In genomic region chr12:72084061-72084460, GRCh38 we compare ENCODE assay signal across 35 cellular contexts.
"Had no signal": no experiment of that assay in that cellular context is flagged by ENCODE, and none has a peak within 500 bp of the region (broad histone marks: within the 10 kb centered on the region; RNA-seq: fewer than 3 reads in every experiment).

No MANE protein-coding gene starts in this region.

- H3K9me3 Mint-ChIP-seq: activated B cell treated with CpG ODN at 0.5 μM for 24 hours; activated CD4-positive, alpha-beta memory T cell treated with anti-CD3 and anti-CD28 coated beads for 36 hours; activated CD4-positive, alpha-beta T cell treated with anti-CD3 and anti-CD28 coated beads, Interleukin-2, amount 10 ng/mL, durations not matched to agents 24 days and 14 days; activated CD8-positive, alpha-beta T cell treated with anti-CD3 and anti-CD28 coated beads for 36 hours; activated naive CD4-positive, alpha-beta T cell treated with anti-CD3 and anti-CD28 coated beads for 36 hours; activated T-cell treated with anti-CD3 and anti-CD28 coated beads, Interleukin-2, amount 50 U/mL, for 4 hours; activated T-cell treated with anti-CD3 and anti-CD28 coated beads, Interleukin-2, amount 50 U/mL, for 72 hours; activated T-helper 1 cell treated with anti-CD3 and anti-CD28 coated beads, Interleukin-12 subunit alpha, Interleukin-12 subunit beta, Interleukin-2, Interleukin-4 antibody, amounts not matched to agents 30 ng/mL and 10 ng/mL and 1 ng/mL, durations not matched to agents 14 hours and 24 hours and 36 hours; activated T-helper 17 cell treated with anti-CD3 and anti-CD28 coated beads, Interleukin-2, amount 50 U/mL, for 72 hours had no signal

- H3K36me3 Mint-ChIP-seq: activated CD4-positive, alpha-beta memory T cell treated with anti-CD3 and anti-CD28 coated beads for 36 hours; activated naive CD4-positive, alpha-beta T cell treated with anti-CD3 and anti-CD28 coated beads, Interleukin-2, amount 50 U/mL, for 72 hours; activated naive CD8-positive, alpha-beta T cell treated with anti-CD3 and anti-CD28 coated beads for 36 hours had no signal

- ATAC-seq: activated CD8-positive, alpha-beta T cell treated with anti-CD3 and anti-CD28 coated beads for 36 hours; activated naive CD4-positive, alpha-beta T cell treated with anti-CD3 and anti-CD28 coated beads, Interleukin-2, amount 50 U/mL, for 72 hours; activated T-cell treated with anti-CD3 and anti-CD28 coated beads, Interleukin-2, amount 50 U/mL, for 4 hours; activated T-cell treated with anti-CD3 and anti-CD28 coated beads, Interleukin-2, amount 50 U/mL, for 72 hours; activated T-helper 17 cell treated with anti-CD3 and anti-CD28 coated beads, Interleukin-2, amount 50 U/mL, for 72 hours; body of pancreas had no signal

- H3K4me1 Mint-ChIP-seq: activated B cell treated with CpG ODN at 0.5 μM for 24 hours; activated CD4-positive, alpha-beta T cell treated with anti-CD3 and anti-CD28 coated beads, Interleukin-2, amount 10 ng/mL, durations not matched to agents 24 days and 14 days; activated naive CD8-positive, alpha-beta T cell treated with anti-CD3 and anti-CD28 coated beads for 36 hours; activated T-helper 17 cell treated with anti-CD3 and anti-CD28 coated beads, Interleukin-2, amount 50 U/mL, for 72 hours had no signal

- H3K36me3 ChIP-seq: adrenal gland, brain microvascular endothelial cell, breast epithelium had no signal

- H3K4me3 Mint-ChIP-seq: activated B cell treated with CpG ODN at 0.5 μM for 24 hours; activated CD4-positive, alpha-beta memory T cell treated with anti-CD3 and anti-CD28 coated beads for 36 hours; activated CD4-positive, alpha-beta T cell treated with anti-CD3 and anti-CD28 coated beads, Interleukin-2, amount 10 ng/mL, durations not matched to agents 24 days and 14 days; activated CD8-positive, alpha-beta T cell treated with anti-CD3 and anti-CD28 coated beads for 36 hours; activated naive CD4-positive, alpha-beta T cell treated with anti-CD3 and anti-CD28 coated beads for 36 hours; activated naive CD8-positive, alpha-beta T cell treated with anti-CD3 and anti-CD28 coated beads for 36 hours; activated T-cell treated with anti-CD3 and anti-CD28 coated beads, Interleukin-2, amount 50 U/mL, for 4 hours; activated T-cell treated with anti-CD3 and anti-CD28 coated beads, Interleukin-2, amount 50 U/mL, for 72 hours; activated T-helper 1 cell treated with anti-CD3 and anti-CD28 coated beads, Interleukin-12 subunit alpha, Interleukin-12 subunit beta, Interleukin-2, Interleukin-4 antibody, amounts not matched to agents 30 ng/mL and 10 ng/mL and 1 ng/mL, durations not matched to agents 14 hours and 24 hours and 36 hours; activated T-helper 17 cell treated with anti-CD3 and anti-CD28 coated beads, Interleukin-2, amount 50 U/mL, for 72 hours; T-helper 1 cell treated with Interleukin-12 subunit alpha and Interleukin-12 subunit beta and Interleukin-4 antibody, amounts not matched to agents 30 μg/mL and 1 μg/mL, for 36 hours; T-helper 2 cell treated with Interferon-gamma antibody and Interleukin-4, amounts not matched to agents 5 μg/mL and 100 μg/mL, for 36 hours had no signal

- H3K9me3 ChIP-seq: adrenal gland, body of pancreas, breast epithelium had no signal

- H3K27ac ChIP-seq: adrenal gland, body of pancreas, brain microvascular endothelial cell, breast epithelium, VCaP had no signal

- H3K4me3 ChIP-seq: adrenal gland, body of pancreas, breast epithelium had no signal

- H3K4me1 ChIP-seq: adrenal gland, body of pancreas, breast epithelium had no signal

- H3K27ac Mint-ChIP-seq: activated B cell treated with CpG ODN at 0.5 μM for 24 hours; activated CD4-positive, alpha-beta memory T cell treated with anti-CD3 and anti-CD28 coated beads for 36 hours; activated CD4-positive, alpha-beta T cell treated with anti-CD3 and anti-CD28 coated beads, Interleukin-2, amount 10 ng/mL, durations not matched to agents 24 days and 14 days; activated CD8-positive, alpha-beta T cell treated with anti-CD3 and anti-CD28 coated beads for 36 hours; activated naive CD4-positive, alpha-beta T cell treated with anti-CD3 and anti-CD28 coated beads for 36 hours; activated naive CD4-positive, alpha-beta T cell treated with anti-CD3 and anti-CD28 coated beads, Interleukin-2, amount 50 U/mL, for 72 hours; activated naive CD8-positive, alpha-beta T cell treated with anti-CD3 and anti-CD28 coated beads for 36 hours; activated T-cell treated with anti-CD3 and anti-CD28 coated beads, Interleukin-2, amount 50 U/mL, for 72 hours; activated T-helper 1 cell treated with anti-CD3 and anti-CD28 coated beads, Interleukin-12 subunit alpha, Interleukin-12 subunit beta, Interleukin-2, Interleukin-4 antibody, amounts not matched to agents 30 ng/mL and 10 ng/mL and 1 ng/mL, durations not matched to agents 14 hours and 24 hours and 36 hours; activated T-helper 17 cell treated with anti-CD3 and anti-CD28 coated beads, Interleukin-2, amount 50 U/mL, for 72 hours; T-helper 1 cell treated with Interleukin-12 subunit alpha and Interleukin-12 subunit beta and Interleukin-4 antibody, amounts not matched to agents 30 μg/mL and 1 μg/mL, for 36 hours; T-helper 2 cell treated with Interferon-gamma antibody and Interleukin-4, amounts not matched to agents 5 μg/mL and 100 μg/mL, for 36 hours had no signal

- H3K27me3 Mint-ChIP-seq: activated B cell treated with CpG ODN at 0.5 μM for 24 hours had no signal

- H3K27me3 ChIP-seq: adrenal gland, body of pancreas, brain microvascular endothelial cell, breast epithelium had no signal

- DNase-seq: activated B cell treated with CpG ODN at 0.5 μM for 24 hours; activated CD4-positive, alpha-beta memory T cell treated with anti-CD3 and anti-CD28 coated beads for 36 hours; activated CD4-positive, alpha-beta T cell treated with anti-CD3 and anti-CD28 coated beads for 4 hours; activated CD4-positive, alpha-beta T cell treated with anti-CD3 and anti-CD28 coated beads, Interleukin-2, amount 10 ng/mL, durations not matched to agents 24 days and 14 days; activated CD4-positive, alpha-beta T cell treated with anti-CD3 and anti-CD28 coated beads, Interleukin-2, amount 50 U/mL, for 1 hour; activated CD4-positive, alpha-beta T cell treated with anti-CD3 and anti-CD28 coated beads, Interleukin-2, amount 50 U/mL, for 4 hours; activated CD4-positive, CD25-positive, alpha-beta regulatory T cell treated with anti-CD3 and anti-CD28 coated beads, Interleukin-2, amount 50 U/mL, for 72 hours; activated CD8-positive, alpha-beta memory T cell treated with anti-CD3 and anti-CD28 coated beads, Interleukin-2, amount 50 U/mL, for 4 hours; activated CD8-positive, alpha-beta T cell treated with anti-CD3 and anti-CD28 coated beads for 36 hours; activated effector memory CD4-positive, alpha-beta T cell treated with anti-CD3 and anti-CD28 coated beads, Interleukin-2, amount 50 U/mL, for 16 hours; activated gamma-delta T cell treated with Interleukin-2 at 50 U/mL for 16 hours; activated naive CD4-positive, alpha-beta T cell; activated naive CD4-positive, alpha-beta T cell treated with anti-CD3 and anti-CD28 coated beads for 36 hours; activated naive CD4-positive, alpha-beta T cell treated with anti-CD3 and anti-CD28 coated beads, Interleukin-2, amount 50 U/mL, for 16 hours; activated naive CD8-positive, alpha-beta T cell treated with anti-CD3 and anti-CD28 coated beads for 36 hours; activated T-cell treated with anti-CD3 and anti-CD28 coated beads for 4 hours; activated T-cell treated with anti-CD3 and anti-CD28 coated beads, Interleukin-2, amount 50 U/mL, for 1 hour; activated T-cell treated with anti-CD3 and anti-CD28 coated beads, Interleukin-2, amount 50 U/mL, for 4 hours; activated T-cell treated with anti-CD3 and anti-CD28 coated beads, Interleukin-2, amount 50 U/mL, for 72 hours; adrenal gland; amniotic stem cell; aorta; body of pancreas; brain microvascular endothelial cell; central memory CD4-positive, alpha-beta T cell; T-helper 1 cell; T-helper 2 cell; T-helper 9 cell had no signal
